34 cellular contexts compared by ENCODE assay signal in the genomic region with DNA sequence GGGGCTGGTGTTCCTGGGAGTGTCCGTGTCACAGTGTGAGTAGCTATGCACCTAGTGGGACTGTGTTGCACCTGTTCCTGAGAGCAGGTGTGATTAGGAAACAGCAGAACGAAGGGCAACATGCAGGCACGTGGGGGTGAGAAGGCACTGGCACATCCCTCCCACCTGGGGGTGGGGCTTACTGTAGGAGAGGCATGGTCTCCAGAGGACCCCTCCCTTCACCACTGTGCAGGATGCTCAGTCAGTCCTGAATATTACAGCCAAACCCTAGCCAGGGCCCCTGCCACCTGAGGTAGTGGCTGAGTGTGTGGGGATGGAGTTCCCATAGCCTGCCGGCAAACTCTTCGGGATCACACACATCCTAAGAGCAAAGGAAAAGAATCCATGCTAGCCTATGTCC.
"Had no signal": no experiment of that assay in that cellular context is flagged by ENCODE, and none has a peak within 500 bp of the region (broad histone marks: within the 10 kb centered on the region; RNA-seq: fewer than 3 reads in every experiment).

No MANE protein-coding gene starts in this region.

- ATAC-seq: activated naive CD4-positive, alpha-beta T cell treated with anti-CD3 and anti-CD28 coated beads, Interleukin-2, amount 50 U/mL, for 72 hours; esophagus mucosa; foreskin keratinocyte; gastroesophageal sphincter; heart right ventricle; T-helper 17 cell had no signal

- DNase-seq: activated CD4-positive, alpha-beta memory T cell treated with anti-CD3 and anti-CD28 coated beads, Interleukin-2, amount 10 ng/mL, durations not matched to agents 7 days and 5 days; activated CD4-positive, alpha-beta T cell treated with anti-CD3 and anti-CD28 coated beads for 4 hours; activated CD4-positive, alpha-beta T cell treated with anti-CD3 and anti-CD28 coated beads, Interleukin-2, amount 10 ng/mL, durations not matched to agents 7 days and 5 days; activated CD4-positive, alpha-beta T cell treated with anti-CD3 and anti-CD28 coated beads, Interleukin-2, amount 50 U/mL, for 4 hours; activated CD4-positive, CD25-positive, alpha-beta regulatory T cell; activated CD4-positive, CD25-positive, alpha-beta regulatory T cell treated with anti-CD3 and anti-CD28 coated beads, Interleukin-2, amount 50 U/mL, for 72 hours; activated effector memory CD4-positive, alpha-beta T cell treated with anti-CD3 and anti-CD28 coated beads, Interleukin-2, amount 50 U/mL, for 16 hours; activated naive CD4-positive, alpha-beta T cell treated with anti-CD3 and anti-CD28 coated beads for 36 hours; activated naive CD8-positive, alpha-beta T cell treated with anti-CD3 and anti-CD28 coated beads, Interleukin-2, amount 10 ng/mL, durations not matched to agents 7 days and 5 days; activated T-cell treated with anti-CD3 and anti-CD28 coated beads, Interleukin-2, amount 50 U/mL, for 1 hour; activated T-cell treated with anti-CD3 and anti-CD28 coated beads, Interleukin-2, amount 50 U/mL, for 48 hours; central memory CD4-positive, alpha-beta T cell; cerebellar nuclear complex; dorsolateral prefrontal cortex; effector memory CD4-positive, alpha-beta T cell; endodermal cell; foreskin keratinocyte; heart right ventricle; T-helper 1 cell; T-helper 17 cell; T1000; WERI-Rb-1 had no signal

- H3K27me3 Mint-ChIP-seq: activated CD4-positive, alpha-beta memory T cell treated with anti-CD3 and anti-CD28 coated beads, Interleukin-2, amount 10 ng/mL, durations not matched to agents 7 days and 5 days; activated naive CD8-positive, alpha-beta T cell treated with anti-CD3 and anti-CD28 coated beads, Interleukin-2, amount 10 ng/mL, durations not matched to agents 7 days and 5 days; brain; dendritic cell treated with granulocyte-macrophage colony-stimulating factor and Interleukin-4, amounts not matched to agents 40 ng/mL and 50 ng/mL, for 4 days had no signal

- H3K4me1 Mint-ChIP-seq: brain, T-helper 17 cell had no signal

- H3K9me3 Mint-ChIP-seq: activated CD4-positive, alpha-beta memory T cell treated with anti-CD3 and anti-CD28 coated beads, Interleukin-2, amount 10 ng/mL, durations not matched to agents 7 days and 5 days; activated CD4-positive, alpha-beta T cell treated with anti-CD3 and anti-CD28 coated beads, Interleukin-2, amount 10 ng/mL, durations not matched to agents 7 days and 5 days; activated naive CD4-positive, alpha-beta T cell treated with anti-CD3 and anti-CD28 coated beads for 36 hours; activated naive CD4-positive, alpha-beta T cell treated with anti-CD3 and anti-CD28 coated beads, Interleukin-2, amount 50 U/mL, for 72 hours; activated naive CD8-positive, alpha-beta T cell treated with anti-CD3 and anti-CD28 coated beads, Interleukin-2, amount 10 ng/mL, durations not matched to agents 7 days and 5 days; activated T-helper 1 cell treated with anti-CD3 and anti-CD28 coated beads, Interleukin-12 subunit alpha, Interleukin-12 subunit beta, Interleukin-2, Interleukin-4 antibody, amounts not matched to agents 30 ng/mL and 10 ng/mL and 1 ng/mL, durations not matched to agents 14 hours and 24 hours and 36 hours; activated T-helper 2 cell treated with anti-CD3 and anti-CD28 coated beads, Interferon-gamma antibody, Interleukin-2, Interleukin-4, amounts not matched to agents 10 μg/mL and 5 μg/mL and 100 μg/mL, durations not matched to agents 14 hours and 24 hours and 36 hours; dendritic cell treated with granulocyte-macrophage colony-stimulating factor and Interleukin-4, amounts not matched to agents 40 ng/mL and 50 ng/mL, for 4 days; T-helper 2 cell treated with Interferon-gamma antibody and Interleukin-4, amounts not matched to agents 5 μg/mL and 100 μg/mL, for 36 hours had no signal

- H3K36me3 ChIP-seq: ascending aorta, breast epithelium, cardiac muscle cell, gastroesophageal sphincter, heart right ventricle, WERI-Rb-1 had no signal

- H3K27ac ChIP-seq: ascending aorta, breast epithelium, cardiac muscle cell, coronary artery, dorsolateral prefrontal cortex, foreskin keratinocyte, gastroesophageal sphincter, heart right ventricle, WERI-Rb-1 had no signal

- H3K36me3 Mint-ChIP-seq: activated naive CD4-positive, alpha-beta T cell treated with anti-CD3 and anti-CD28 coated beads, Interleukin-2, amount 50 U/mL, for 72 hours; activated naive CD8-positive, alpha-beta T cell treated with anti-CD3 and anti-CD28 coated beads, Interleukin-2, amount 10 ng/mL, durations not matched to agents 7 days and 5 days; brain had no signal

- H3K27ac Mint-ChIP-seq: activated CD4-positive, alpha-beta memory T cell treated with anti-CD3 and anti-CD28 coated beads, Interleukin-2, amount 10 ng/mL, durations not matched to agents 7 days and 5 days; activated CD4-positive, alpha-beta T cell treated with anti-CD3 and anti-CD28 coated beads, Interleukin-2, amount 10 ng/mL, durations not matched to agents 7 days and 5 days; activated naive CD4-positive, alpha-beta T cell treated with anti-CD3 and anti-CD28 coated beads for 36 hours; activated naive CD4-positive, alpha-beta T cell treated with anti-CD3 and anti-CD28 coated beads, Interleukin-2, amount 50 U/mL, for 72 hours; activated naive CD8-positive, alpha-beta T cell treated with anti-CD3 and anti-CD28 coated beads, Interleukin-2, amount 10 ng/mL, durations not matched to agents 7 days and 5 days; activated T-helper 1 cell treated with anti-CD3 and anti-CD28 coated beads, Interleukin-12 subunit alpha, Interleukin-12 subunit beta, Interleukin-2, Interleukin-4 antibody, amounts not matched to agents 30 ng/mL and 10 ng/mL and 1 ng/mL, durations not matched to agents 14 hours and 24 hours and 36 hours; activated T-helper 2 cell treated with anti-CD3 and anti-CD28 coated beads, Interferon-gamma antibody, Interleukin-2, Interleukin-4, amounts not matched to agents 10 μg/mL and 5 μg/mL and 100 μg/mL, durations not matched to agents 14 hours and 24 hours and 36 hours; brain; dendritic cell treated with granulocyte-macrophage colony-stimulating factor and Interleukin-4, amounts not matched to agents 40 ng/mL and 50 ng/mL, for 4 days; endodermal cell; T-helper 17 cell; T-helper 2 cell treated with Interferon-gamma antibody and Interleukin-4, amounts not matched to agents 5 μg/mL and 100 μg/mL, for 36 hours had no signal

- H3K4me3 ChIP-seq: ascending aorta, breast epithelium, cardiac muscle cell, coronary artery, dorsolateral prefrontal cortex, gastroesophageal sphincter, heart right ventricle had no signal

- H3K4me1 ChIP-seq: ascending aorta, breast epithelium, foreskin keratinocyte, gastroesophageal sphincter, heart right ventricle had no signal

- H3K27me3 ChIP-seq: ascending aorta, breast epithelium, cardiac muscle cell, dorsolateral prefrontal cortex, foreskin keratinocyte, gastroesophageal sphincter, heart right ventricle had no signal

- H3K4me3 Mint-ChIP-seq: activated CD4-positive, alpha-beta memory T cell treated with anti-CD3 and anti-CD28 coated beads, Interleukin-2, amount 10 ng/mL, durations not matched to agents 7 days and 5 days; activated CD4-positive, alpha-beta T cell treated with anti-CD3 and anti-CD28 coated beads, Interleukin-2, amount 10 ng/mL, durations not matched to agents 7 days and 5 days; activated naive CD4-positive, alpha-beta T cell treated with anti-CD3 and anti-CD28 coated beads for 36 hours; activated naive CD8-positive, alpha-beta T cell treated with anti-CD3 and anti-CD28 coated beads, Interleukin-2, amount 10 ng/mL, durations not matched to agents 7 days and 5 days; activated T-helper 1 cell treated with anti-CD3 and anti-CD28 coated beads, Interleukin-12 subunit alpha, Interleukin-12 subunit beta, Interleukin-2, Interleukin-4 antibody, amounts not matched to agents 30 ng/mL and 10 ng/mL and 1 ng/mL, durations not matched to agents 14 hours and 24 hours and 36 hours; brain; dendritic cell treated with granulocyte-macrophage colony-stimulating factor and Interleukin-4, amounts not matched to agents 40 ng/mL and 50 ng/mL, for 4 days; endodermal cell; T-helper 17 cell; T-helper 2 cell treated with Interferon-gamma antibody and Interleukin-4, amounts not matched to agents 5 μg/mL and 100 μg/mL, for 36 hours had no signal

- H3K9me3 ChIP-seq: ascending aorta had no signal
